21 cellular contexts compared by ENCODE assay signal in the genomic region with DNA sequence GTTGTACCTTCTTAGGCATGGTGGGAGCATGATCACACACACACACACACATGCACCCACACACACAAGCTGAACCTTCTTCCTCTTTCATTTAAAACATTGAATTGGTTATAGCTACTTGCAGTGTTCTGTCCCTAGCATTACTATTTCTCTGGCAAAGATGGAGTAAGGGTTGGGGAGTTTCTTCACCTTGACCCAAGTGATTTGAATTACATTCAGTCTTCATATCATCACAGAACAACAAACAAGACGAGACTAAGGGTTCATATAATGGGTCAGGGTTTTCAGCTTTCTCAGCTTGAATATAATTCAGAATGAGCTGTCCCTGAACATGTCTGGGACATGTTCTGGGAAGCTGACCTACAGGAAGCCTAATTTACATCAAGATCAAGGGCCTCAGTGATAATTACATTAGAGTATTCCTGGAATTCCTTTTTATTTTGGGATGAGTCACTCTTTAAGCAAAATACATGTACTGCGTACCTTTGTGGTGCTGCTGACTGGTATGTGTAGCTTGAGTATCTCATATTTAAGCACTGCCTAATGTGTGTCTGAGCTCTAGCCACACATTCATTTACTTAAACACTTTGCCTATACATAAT.
DNase-seq lines count a peak whose midpoint lies in the region; ATAC-seq, FAIRE-seq and TF ChIP-seq lines count a peak whose summit lies in the region.
"Had no signal": no experiment of that assay in that cellular context is flagged by ENCODE, and none has a peak within 500 bp of the region (broad histone marks: within the 10 kb centered on the region; RNA-seq: fewer than 3 reads in every experiment).

No MANE protein-coding gene starts in this region.

- intact Hi-C loops in PC-3 (cut with micrococcal nuclease), result no loop called here
- intact Hi-C loops in endothelial cell of umbilical vein (cut with micrococcal nuclease), result no loop called here
- intact Hi-C loops in esophagus muscularis mucosa (cut with DNase I), result no loop called here
- intact Hi-C loops in mucosa of descending colon (cut with DNase I, micrococcal nuclease), result no loop called here

- H3K9me3 ChIP-seq in PC-3 (ENCODE audit: low read length), result no peaks in the 10 kb centered on the region
- H3K9me3 ChIP-seq in endothelial cell of umbilical vein (replicated peaks; ENCODE audit: control insufficient read depth, insufficient read depth, low read length), result no peaks in the 10 kb centered on the region
- no peaks in the 10 kb centered on the region for H3K9me3 ChIP-seq in esophagus muscularis mucosa
- H3K9me3 ChIP-seq in mucosa of descending colon, result no peaks in the 10 kb centered on the region
- H3K9me3 ChIP-seq: gastroesophageal sphincter, uterus had no signal

- FAIRE-seq in endothelial cell of umbilical vein (lab: Jason Lieb, UNC), result no peak

- WGBS in esophagus muscularis mucosa, result 79% methylated on average over 2 of the region's 2 CpGs

- H3K27ac ChIP-seq in GM23338 (ENCODE audit: low read depth) (no peak overlapping the region), PC-3 (ENCODE audit: low read length) (no peak overlapping the region), endothelial cell of umbilical vein (ENCODE audit: insufficient read depth, low read depth, low read length) (no peak overlapping the region), esophagus muscularis mucosa (replicated peaks in 1 of 4) (no peak overlapping the region)
- H3K27ac ChIP-seq: gastroesophageal sphincter, uterus had no signal

- DNase-seq in GM23338 (ENCODE audit: low spot score), result peak; percentile 10
- peak; percentile 26 for DNase-seq in PC-3
- peak; percentile 28 for DNase-seq in endothelial cell of umbilical vein (ENCODE audit: low read depth, low spot score)
- no peak for DNase-seq in mesothelial cell of epicardium (ENCODE audit: low spot score in 2 of 2, unreplicated experiment in 2 of 2)
- DNase-seq in esophagus muscularis mucosa (ENCODE audit: extremely low spot score), result no peak
- no peak for DNase-seq in activated effector memory CD4-positive, alpha-beta T cell treated with anti-CD3 and anti-CD28 coated beads, Interleukin-2, amount 50 U/mL, for 16 hours
- DNase-seq in mucosa of descending colon, result no peak
- DNase-seq: activated CD4-positive, alpha-beta T cell treated with anti-CD3 and anti-CD28 coated beads, Interleukin-2, amount 10 ng/mL, durations not matched to agents 7 days and 5 days; effector CD4-positive, alpha-beta T cell; HCEC 1CT; NCI-H1092 treated with DMSO at 0.1 percent for 48 hours; occipital lobe; SHP77; uterus had no signal

- H3K27me3 ChIP-seq in GM23338 (ENCODE audit: insufficient read depth) (no peaks in the 10 kb centered on the region), PC-3 (ENCODE audit: low read length) (no peaks in the 10 kb centered on the region), endothelial cell of umbilical vein (ENCODE audit: control insufficient read depth in 2 of 2, insufficient read depth in 2 of 2, low read length in 2 of 2) (no peaks in the 10 kb centered on the region), esophagus muscularis mucosa (no peaks in the 10 kb centered on the region)
- H3K27me3 ChIP-seq: gastroesophageal sphincter, uterus had no signal

- BruUV-seq in PC-3 (replicated peaks; lab: Mats Ljungman, UMichigan), result no TSS peak
- no TSS peak for BruUV-seq in endothelial cell of umbilical vein (replicated peaks; lab: Mats Ljungman, UMichigan)

- TF ChIP-seq CTCF in GM23338 (conservative IDR thresholded peaks at IDR 0.05; ENCODE audit: low read depth in 2 of 2) (no peak), PC-3 (conservative IDR thresholded peaks at IDR 0.05; ENCODE audit: low read depth, low read length) (no peak), endothelial cell of umbilical vein (IDR thresholded peaks at IDR 0.05; ENCODE audit: extremely low read depth in 1 of 2, insufficient read depth in 1 of 2, low read depth in 1 of 2, low read length in 2 of 2) (no peak), mesothelial cell of epicardium (IDR thresholded peaks at IDR 0.05; ENCODE audit: unreplicated experiment) (no peak), esophagus muscularis mucosa (IDR thresholded peaks at IDR 0.05) (no peak), mucosa of descending colon (IDR thresholded peaks at IDR 0.05) (no peak)

- CTCF ChIA-PET in PC-3 (lab: Charles Lee), result no interaction called here
- CTCF ChIA-PET in endothelial cell of umbilical vein (lab: Charles Lee), result no interaction called here

- no peaks in the 10 kb centered on the region for H3K27me3 Mint-ChIP-seq in GM23338 (ENCODE audit: insufficient read depth, low read depth, poor library complexity)
- H3K27me3 Mint-ChIP-seq in mesothelial cell of epicardium (ENCODE audit: low read depth), result no peaks in the 10 kb centered on the region
- H3K27me3 Mint-ChIP-seq: activated CD4-positive, alpha-beta T cell treated with anti-CD3 and anti-CD28 coated beads, Interleukin-2, amount 10 ng/mL, durations not matched to agents 7 days and 5 days; activated naive CD8-positive, alpha-beta T cell; IgD-negative memory B cell; memory B cell; stimulated activated memory B cell treated with anti-CD40 and anti-IgM and Interleukin-4, amounts not matched to agents 10 μg/mL and 1 μg/mL and 100 μg/mL, for 72 hours had no signal

- H3K4me2 ChIP-seq in GM23338 (no peak overlapping the region), PC-3 (ENCODE audit: low read length) (no peak overlapping the region), endothelial cell of umbilical vein (ENCODE audit: insufficient read depth, low read length) (no peak overlapping the region)

- H4K20me1 ChIP-seq in GM23338 (replicated peaks; ENCODE audit: insufficient read depth) (no peaks in the 10 kb centered on the region), PC-3 (ENCODE audit: low read length) (no peaks in the 10 kb centered on the region), endothelial cell of umbilical vein (replicated peaks; ENCODE audit: control insufficient read depth, extremely low read depth, insufficient read depth, low read length) (no peaks in the 10 kb centered on the region)

- no peak overlapping the region for H3K9ac ChIP-seq in PC-3 (ENCODE audit: low read length)
- no peak overlapping the region for H3K9ac ChIP-seq in endothelial cell of umbilical vein (replicated peaks; ENCODE audit: extremely low read depth, insufficient read depth, low read length)

- H3F3A ChIP-seq in GM23338 (replicated peaks; ENCODE audit: low read depth), result no peaks in the 10 kb centered on the region
- no peaks in the 10 kb centered on the region for H3F3A ChIP-seq in PC-3 (ENCODE audit: low read length, unreplicated experiment)

- H3K9me1 ChIP-seq in endothelial cell of umbilical vein (replicated peaks; ENCODE audit: control insufficient read depth, extremely low read depth, insufficient read depth, low read length), result no peaks in the 10 kb centered on the region

- peak overlapping the region; percentile 77 for H3K27ac Mint-ChIP-seq in GM23338
- H3K27ac Mint-ChIP-seq in mesothelial cell of epicardium, result peak overlapping the region; percentile 8
- H3K27ac Mint-ChIP-seq: activated CD4-positive, alpha-beta T cell treated with anti-CD3 and anti-CD28 coated beads, Interleukin-2, amount 10 ng/mL, durations not matched to agents 7 days and 5 days; activated naive CD8-positive, alpha-beta T cell; memory B cell; stimulated activated memory B cell treated with anti-CD40 and anti-IgM and Interleukin-4, amounts not matched to agents 10 μg/mL and 1 μg/mL and 100 μg/mL, for 72 hours; T-helper 2 cell treated with Interferon-gamma antibody and Interleukin-4, amounts not matched to agents 5 μg/mL and 100 μg/mL, for 36 hours had no signal

- TF ChIP-seq EP300 in esophagus muscularis mucosa (IDR thresholded peaks at IDR 0.05), result no peak

- H3K9me3 Mint-ChIP-seq in GM23338, result no peaks in the 10 kb centered on the region
- H3K9me3 Mint-ChIP-seq in mesothelial cell of epicardium, result peaks cover 15% of the 10 kb centered on the region
- H3K9me3 Mint-ChIP-seq: activated CD4-positive, alpha-beta T cell treated with anti-CD3 and anti-CD28 coated beads, Interleukin-2, amount 10 ng/mL, durations not matched to agents 7 days and 5 days; memory B cell; stimulated activated memory B cell treated with anti-CD40 and anti-IgM and Interleukin-4, amounts not matched to agents 10 μg/mL and 1 μg/mL and 100 μg/mL, for 72 hours; T-helper 2 cell treated with Interferon-gamma antibody and Interleukin-4, amounts not matched to agents 5 μg/mL and 100 μg/mL, for 36 hours had no signal

- H3K4me3 ChIP-seq in GM23338, result no peak overlapping the region
- H3K4me3 ChIP-seq in PC-3 (ENCODE audit: low read length), result no peak overlapping the region
- no peak overlapping the region for H3K4me3 ChIP-seq in endothelial cell of umbilical vein (replicated peaks in 1 of 3; ENCODE audit: insufficient read depth in 1 of 3, low read depth in 1 of 3, low read length in 3 of 3)
- H3K4me3 ChIP-seq in esophagus muscularis mucosa, result no peak overlapping the region
- H3K4me3 ChIP-seq in mucosa of descending colon, result no peak overlapping the region
- H3K4me3 ChIP-seq: gastroesophageal sphincter, uterus had no signal

- H2AFZ ChIP-seq in GM23338 (peak overlapping the region; percentile 45; the same call in 1 of the 2 replicates), PC-3 (ENCODE audit: low read length) (no peak overlapping the region), endothelial cell of umbilical vein (ENCODE audit: low read depth, low read length) (no peak overlapping the region)

- H3K4me3 Mint-ChIP-seq in GM23338 (no peak overlapping the region), mesothelial cell of epicardium (no peak overlapping the region)
- H3K4me3 Mint-ChIP-seq: activated CD4-positive, alpha-beta T cell treated with anti-CD3 and anti-CD28 coated beads, Interleukin-2, amount 10 ng/mL, durations not matched to agents 7 days and 5 days; activated naive CD8-positive, alpha-beta T cell; IgD-negative memory B cell; memory B cell; stimulated activated memory B cell treated with anti-CD40 and anti-IgM and Interleukin-4, amounts not matched to agents 10 μg/mL and 1 μg/mL and 100 μg/mL, for 72 hours; T-helper 2 cell treated with Interferon-gamma antibody and Interleukin-4, amounts not matched to agents 5 μg/mL and 100 μg/mL, for 36 hours had no signal

- TF ChIP-seq POLR2A in endothelial cell of umbilical vein (IDR thresholded peaks at IDR 0.05; ENCODE audit: low read depth, low read length) (no peak), esophagus muscularis mucosa (IDR thresholded peaks at IDR 0.05; ENCODE audit: low read depth) (no peak)

- H3K4me1 ChIP-seq in GM23338 (ENCODE audit: insufficient read depth), result no peaks in the 10 kb centered on the region
- H3K4me1 ChIP-seq in PC-3 (ENCODE audit: insufficient read depth, low read length), result peaks cover 21% of the 10 kb centered on the region
- H3K4me1 ChIP-seq in endothelial cell of umbilical vein (ENCODE audit: control insufficient read depth, extremely low read depth, insufficient read depth, low read length), result no peaks in the 10 kb centered on the region
- no peaks in the 10 kb centered on the region for H3K4me1 ChIP-seq in esophagus muscularis mucosa
- no peaks in the 10 kb centered on the region for H3K4me1 ChIP-seq in mucosa of descending colon (ENCODE audit: low read depth)
- H3K4me1 ChIP-seq: gastroesophageal sphincter, uterus had no signal

- POLR2A ChIA-PET in PC-3 (lab: Charles Lee; ENCODE audit: unreplicated experiment) (no interaction called here), endothelial cell of umbilical vein (lab: Charles Lee) (no interaction called here)

- ATAC-seq in GM23338 (no peak), PC-3 (peak; percentile 54; the same call in 1 of the 2 replicates), GM18909 (IDR thresholded peaks at IDR 0.05; ENCODE audit: poor library complexity, unreplicated experiment) (no peak), mucosa of descending colon (no peak)
- ATAC-seq: gastroesophageal sphincter; stimulated activated memory B cell treated with anti-CD40 and anti-IgM and Interleukin-4, amounts not matched to agents 10 μg/mL and 1 μg/mL and 100 μg/mL, for 72 hours had no signal

- H3K79me2 ChIP-seq in GM23338 (replicated peaks; ENCODE audit: insufficient read depth), result no peaks in the 10 kb centered on the region
- no peaks in the 10 kb centered on the region for H3K79me2 ChIP-seq in PC-3 (ENCODE audit: low read length)
- no peaks in the 10 kb centered on the region for H3K79me2 ChIP-seq in endothelial cell of umbilical vein (ENCODE audit: control insufficient read depth, insufficient read depth, low read length)

- H3K36me3 ChIP-seq in GM23338 (ENCODE audit: insufficient read depth) (no peaks in the 10 kb centered on the region), PC-3 (ENCODE audit: low read depth, low read length) (no peaks in the 10 kb centered on the region), endothelial cell of umbilical vein (ENCODE audit: control insufficient read depth in 2 of 2, extremely low read depth in 1 of 2, insufficient read depth in 2 of 2, low read length in 2 of 2) (no peaks in the 10 kb centered on the region), esophagus muscularis mucosa (no peaks in the 10 kb centered on the region), mucosa of descending colon (ENCODE audit: low read depth) (no peaks in the 10 kb centered on the region)
- H3K36me3 ChIP-seq: gastroesophageal sphincter, uterus had no signal

- H3K4me1 Mint-ChIP-seq in GM23338 (peaks cover 8% of the 10 kb centered on the region), mesothelial cell of epicardium (peaks cover 7% of the 10 kb centered on the region)
- H3K4me1 Mint-ChIP-seq: activated CD4-positive, alpha-beta T cell treated with anti-CD3 and anti-CD28 coated beads, Interleukin-2, amount 10 ng/mL, durations not matched to agents 7 days and 5 days; IgD-negative memory B cell; memory B cell; stimulated activated memory B cell treated with anti-CD40 and anti-IgM and Interleukin-4, amounts not matched to agents 10 μg/mL and 1 μg/mL and 100 μg/mL, for 72 hours had no signal

- dilution Hi-C loops in endothelial cell of umbilical vein (cut with MboI; ENCODE audit: extremely low pct_ligation_motif_present, low sequenced_read_pairs), result no loop called here

- H3K36me3 Mint-ChIP-seq in GM23338 (ENCODE audit: low read depth) (no peaks in the 10 kb centered on the region), mesothelial cell of epicardium (no peaks in the 10 kb centered on the region)
- H3K36me3 Mint-ChIP-seq: activated naive CD8-positive, alpha-beta T cell; IgD-negative memory B cell; memory B cell; stimulated activated memory B cell treated with anti-CD40 and anti-IgM and Interleukin-4, amounts not matched to agents 10 μg/mL and 1 μg/mL and 100 μg/mL, for 72 hours had no signal

- no peaks in the 10 kb centered on the region for H3K9me2 ChIP-seq in GM23338 (ENCODE audit: insufficient read depth)
- no peaks in the 10 kb centered on the region for H3K9me2 ChIP-seq in PC-3 (replicated peaks; ENCODE audit: low read length)

Comparison
In these comparisons a context has a peak if more than half of its experiments do, and no peak if none do; other contexts are left out.
1. DNase-seq: peak in GM23338 (single experiment), PC-3 (single experiment) and endothelial cell of umbilical vein (single experiment); none in mesothelial cell of epicardium (0 of 2), esophagus muscularis mucosa (single experiment), activated effector memory CD4-positive, alpha-beta T cell treated with anti-CD3 and anti-CD28 coated beads, Interleukin-2, amount 50 U/mL, for 16 hours (single experiment) and mucosa of descending colon (0 of 3).